ENCODE assay signal across 21 cellular contexts in genomic region chr2:13611939-13612338, GRCh38.
"Had no signal": no experiment of that assay in that cellular context is flagged by ENCODE, and none has a peak within 500 bp of the region (broad histone marks: within the 10 kb centered on the region; RNA-seq: fewer than 3 reads in every experiment).

No MANE protein-coding gene starts in this region.

- H3K27ac ChIP-seq: epithelial cell of prostate, esophagus muscularis mucosa, gastrocnemius medialis, heart right ventricle, neutrophil, skin epidermis, stomach, thoracic aorta, transverse colon had no signal

- ATAC-seq: gastrocnemius medialis; heart right ventricle; left colon; left ventricle myocardium superior; naive thymus-derived CD4-positive, alpha-beta T cell; sciatic nerve had no signal

- DNase-seq: effector memory CD4-positive, alpha-beta T cell; gastrocnemius medialis; heart right ventricle; hypothalamus; left colon; left ventricle myocardium superior; naive thymus-derived CD4-positive, alpha-beta T cell; nephron progenitor cell; posterior cingulate gyrus; stimulated activated CD4-positive, alpha-beta T cell treated with anti-CD3 and anti-CD28 coated beads, Interleukin-2, amount 100 ng/mL, for 24 hours; stimulated activated naive CD4-positive, alpha-beta T cell; stomach; substantia nigra; transverse colon had no signal

- H3K27me3 ChIP-seq: esophagus muscularis mucosa, gastrocnemius medialis, heart right ventricle, neutrophil, stomach, transverse colon had no signal

- H3K36me3 ChIP-seq: esophagus muscularis mucosa, gastrocnemius medialis, heart right ventricle, neutrophil, stomach, thoracic aorta, transverse colon had no signal

- H3K4me1 ChIP-seq: esophagus muscularis mucosa, gastrocnemius medialis, heart right ventricle, stomach, transverse colon had no signal

- H3K4me3 ChIP-seq: esophagus muscularis mucosa, gastrocnemius medialis, heart right ventricle, lung, skin epidermis, stomach, thoracic aorta, transverse colon had no signal
